Comparison of ENCODE assay signal across 8 cellular contexts in genomic region chrX:153598541-153599191, GRCh38. TPM values are rescaled to one million over a fixed set of nuclear protein-coding genes. Genes with fewer than 3 reads are reported as not detected.
A peak's percentile ranks its signal among the peaks of the same experiment; 100 is the strongest.
DNase-seq lines count a peak whose midpoint lies in the region; ATAC-seq and TF ChIP-seq lines count a peak whose summit lies in the region.

Gene CCNQ (minus strand): TSS chrX:153599139. CDS start chrX:153599073, 66 bp downstream.

- WGBS in mammary epithelial cell (ENCODE audit: low coverage, missing lambda C conversion rate) = 43% methylated on average over 21 of the region's 79 CpGs

- H3K4me1 ChIP-seq in mammary epithelial cell (ENCODE audit: insufficient read depth, low read length) = peaks cover 7% of the 10 kb centered on the region

- H3K4me3 ChIP-seq in mammary epithelial cell (replicated peaks in 1 of 3; ENCODE audit: insufficient read depth in 1 of 3, low read depth in 2 of 3, low read length in 3 of 3) = peak within 1 kb of the TSS; percentile 64 to 77 (median 64)

- H3K9ac ChIP-seq in mammary epithelial cell (ENCODE audit: insufficient read depth, low read length) = peak within 1 kb of the TSS; percentile 66

- ATAC-seq in GM19035 (IDR thresholded peaks at IDR 0.05; ENCODE audit: unreplicated experiment) (peak; percentile 66), HG03135 (IDR thresholded peaks at IDR 0.05; ENCODE audit: unreplicated experiment) (peak; percentile 46)

- no peaks in the 10 kb centered on the region for H4K20me1 ChIP-seq in mammary epithelial cell (ENCODE audit: insufficient read depth, low read length)

- in situ Hi-C loops in mammary epithelial cell (cut with MboI; ENCODE audit: low sequenced_read_pairs in 2 of 2) = no loop called here

- no peak for TF ChIP-seq CTCF in mammary epithelial cell (conservative IDR thresholded peaks at IDR 0.05 in 1 of 2, IDR thresholded peaks at IDR 0.05 in 1 of 2; ENCODE audit: extremely low read depth in 1 of 2, insufficient read depth in 1 of 2, low read depth in 1 of 2, low read length in 2 of 2)

- dilution Hi-C loops in mammary epithelial cell (cut with HindIII; ENCODE audit: low sequenced_read_pairs) = no loop called here

- peak within 1 kb of the TSS; percentile 48 for H3K27ac ChIP-seq in mammary epithelial cell (ENCODE audit: insufficient read depth, low read depth, low read length)

- peaks cover 3% of the 10 kb centered on the region for H3K9me3 ChIP-seq in mammary epithelial cell (replicated peaks; ENCODE audit: insufficient read depth, low read length)

- no peaks in the 10 kb centered on the region for H3K36me3 ChIP-seq in mammary epithelial cell (ENCODE audit: insufficient read depth, low read length)

- BruUV-seq in mammary epithelial cell (replicated peaks; lab: Mats Ljungman, UMichigan) = no TSS peak

- DNase-seq in AG20443 (ENCODE audit: low spot score) (peak; percentile 40), RPMI8226 (peak; percentile 49), mammary epithelial cell (peak; percentile 28), kidney glomerular epithelial cell (lab: John Stamatoyannopoulos, UW) (peak; percentile 26), NCI-H1930 (lab: John Stamatoyannopoulos, UW) (no peak)
- peak; percentile 27 for DNase-seq in stimulated activated CD4-positive, alpha-beta T cell treated with anti-CD3 and anti-CD28 coated beads, Interleukin-4, amount 100 ng/mL, for 1 hour

- peaks cover 39% of the 10 kb centered on the region for H3K79me2 ChIP-seq in mammary epithelial cell (ENCODE audit: insufficient read depth, low read length)

- CTCF ChIA-PET in mammary epithelial cell (lab: Charles Lee; ENCODE audit: low non-redundant PET) = no interaction called here

- H3K4me2 ChIP-seq in mammary epithelial cell (ENCODE audit: insufficient read depth, low read depth, low read length) = peak within 1 kb of the TSS; percentile 82

- H2AFZ ChIP-seq in mammary epithelial cell (ENCODE audit: low read depth, low read length) = peak within 1 kb of the TSS; percentile 96

- H3K27me3 ChIP-seq in mammary epithelial cell (ENCODE audit: insufficient read depth, low read length) = no peaks in the 10 kb centered on the region

- intact Hi-C loops in mammary epithelial cell (cut with micrococcal nuclease) = no loop called here

RNA-seq across cellular contexts. Expression of gene CCNQ, which starts in this region (rescaled TPM):
- 10 to 100 TPM; 25.9 to 27.3 TPM for total RNA-seq in mammary epithelial cell
- 43.3 TPM for polyA plus RNA-seq in mammary epithelial cell
- polyA minus RNA-seq in mammary epithelial cell = 51.8 TPM

Comparison
In these comparisons a context has a peak if more than half of its experiments do, and no peak if none do; other contexts are left out.
1. DNase-seq: peak in AG20443 (single experiment), RPMI8226 (single experiment), mammary epithelial cell (single experiment), kidney glomerular epithelial cell (single experiment) and stimulated activated CD4-positive, alpha-beta T cell treated with anti-CD3 and anti-CD28 coated beads, Interleukin-4, amount 100 ng/mL, for 1 hour (single experiment); none in NCI-H1930 (0 of 2).